ENCODE assay signal across 10 cellular contexts in the genomic region with DNA sequence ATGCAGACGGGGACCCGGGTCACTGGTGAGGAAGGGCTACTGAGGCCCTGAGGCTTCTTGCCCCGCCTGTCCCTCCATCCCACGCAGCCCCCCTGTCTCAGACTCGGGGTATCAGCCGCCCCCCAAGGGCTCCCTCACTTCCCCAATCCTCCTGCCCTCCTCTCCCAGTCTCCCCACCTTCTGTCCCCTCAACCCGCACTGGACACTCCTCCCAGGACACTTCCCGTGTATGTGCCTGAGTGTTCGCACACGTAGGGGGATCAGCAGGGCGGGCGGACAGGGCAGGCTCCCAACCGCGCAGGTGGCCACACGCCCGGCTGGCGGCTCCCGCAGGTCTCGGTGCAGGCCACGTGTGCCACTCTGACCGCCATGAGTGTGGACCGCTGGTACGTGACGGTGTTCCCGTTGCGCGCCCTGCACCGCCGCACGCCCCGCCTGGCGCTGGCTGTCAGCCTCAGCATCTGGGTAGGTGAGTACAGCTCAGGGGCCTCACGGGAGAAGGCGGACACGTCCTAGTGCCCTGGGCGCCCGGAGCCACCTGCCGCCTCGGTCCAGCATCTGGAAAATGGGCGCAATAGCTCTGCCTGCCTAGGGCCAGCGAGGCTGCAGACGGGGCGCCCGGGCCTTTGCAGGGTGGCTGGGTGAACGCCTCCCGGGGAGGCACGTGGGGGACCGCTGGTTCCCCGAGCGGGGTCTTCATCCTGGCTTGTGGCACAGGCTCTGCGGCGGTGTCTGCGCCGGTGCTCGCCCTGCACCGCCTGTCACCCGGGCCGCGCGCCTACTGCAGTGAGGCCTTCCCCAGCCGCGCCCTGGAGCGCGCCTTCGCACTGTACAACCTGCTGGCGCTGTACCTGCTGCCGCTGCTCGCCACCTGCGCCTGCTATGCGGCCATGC. TPM values are rescaled to one million over a fixed set of nuclear protein-coding genes. Genes with fewer than 3 reads are reported as not detected.
A peak's percentile ranks its signal among the peaks of the same experiment; 100 is the strongest.
DNase-seq lines count a peak whose midpoint lies in the region; ATAC-seq, FAIRE-seq and TF ChIP-seq lines count a peak whose summit lies in the region.
"Had no signal": no experiment of that assay in that cellular context is flagged by ENCODE, and none has a peak within 500 bp of the region (broad histone marks: within the 10 kb centered on the region; RNA-seq: fewer than 3 reads in every experiment).

No MANE protein-coding gene starts in this region.

- no peak overlapping the region for H4K91ac ChIP-seq in H1 (replicated peaks; ENCODE audit: insufficient read length, low read length)

- no peak for TF ChIP-seq EP300 in H1 (IDR thresholded peaks at IDR 0.05; ENCODE audit: borderline replicate concordance in 1 of 2, low read depth in 2 of 2, low read length in 2 of 2)

- peak overlapping the region; percentile 56 to 78 for H3K4me3 Mint-ChIP-seq in stimulated activated naive CD8-positive, alpha-beta T cell treated with anti-CD3 and anti-CD28 coated beads, Interleukin-15, amount 100 ng/mL, for 72 hours

- H3K27me3 ChIP-seq in H1 (replicated peaks in 1 of 4; ENCODE audit: control insufficient read depth in 3 of 4, extremely low read depth in 1 of 4, insufficient read depth in 3 of 4, low read length in 3 of 4) = peaks cover 32 to 44% (median 40%) of the 10 kb centered on the region in 4 experiments

- H3K9me3 ChIP-seq in SK-N-MC (ENCODE audit: low read depth, low read length) (no peaks in the 10 kb centered on the region), H1 (ENCODE audit: insufficient read depth in 2 of 2, low read depth in 1 of 2, low read length in 1 of 2) (no peaks in the 10 kb centered on the region)

- no peaks in the 10 kb centered on the region for H3K79me1 ChIP-seq in H1 (ENCODE audit: low read depth, low read length)

- H3K27ac ChIP-seq in SK-N-MC = no peak overlapping the region
- no peak overlapping the region for H3K27ac ChIP-seq in H1 (ENCODE audit: low read depth, low read length)

- peaks cover 21% of the 10 kb centered on the region; the same call in 1 of the 2 replicates for H3K23me2 ChIP-seq in H1 (ENCODE audit: low read depth, low read length)

- no peak for TF ChIP-seq POLR2A in H1 (IDR thresholded peaks at IDR 0.05; ENCODE audit: control extremely low read depth in 1 of 2, low read depth in 2 of 2, low read length in 2 of 2)

- CTCF ChIA-PET in H1 (lab: Charles Lee; ENCODE audit: partially characterized antibody) = interaction anchor here (0.6 to 2.2 kb wide), 7 partner anchors 9 to 181 kb away, joined by 3 to 6 read pairs (median 4); no protein-coding TSS in a partner anchor

- no peak overlapping the region for H3K4ac ChIP-seq in H1 (replicated peaks; ENCODE audit: insufficient read length, low read depth, low read length)

- H3K36me3 ChIP-seq in SK-N-MC (ENCODE audit: insufficient read depth, low read length) (no peaks in the 10 kb centered on the region), H1 (ENCODE audit: control insufficient read depth in 2 of 4, insufficient read depth in 4 of 4, low read length in 3 of 4) (peaks cover 0 to 5% (median 0%) of the 10 kb centered on the region in 4 experiments; a peak in 1 of 8 replicates)

- peak; percentile 57 for ATAC-seq in stimulated activated naive CD8-positive, alpha-beta T cell treated with anti-CD3 and anti-CD28 coated beads, Interleukin-15, amount 100 ng/mL, for 72 hours
- ATAC-seq in GM21576 (IDR thresholded peaks at IDR 0.05; ENCODE audit: unreplicated experiment) = no peak
- ATAC-seq in HG02678 (IDR thresholded peaks at IDR 0.05; ENCODE audit: unreplicated experiment) = no peak

- no peaks in the 10 kb centered on the region for H3K9me3 Mint-ChIP-seq in stimulated activated naive CD8-positive, alpha-beta T cell treated with anti-CD3 and anti-CD28 coated beads, Interleukin-15, amount 100 ng/mL, for 72 hours
- H3K9me3 Mint-ChIP-seq: natural killer cell treated with Interleukin-12 subunit alpha and Interleukin-12 subunit beta and Interleukin-15 and Interleukin-18, amount 100 ng/mL, for 72 hours had no signal

- H3K9ac ChIP-seq in SK-N-MC (ENCODE audit: insufficient read length) = no peak overlapping the region
- no peak overlapping the region for H3K9ac ChIP-seq in H1 (replicated peaks in 1 of 4; ENCODE audit: extremely low read depth in 1 of 4, low read depth in 3 of 4, low read length in 3 of 4)

- H3K4me1 Mint-ChIP-seq in stimulated activated naive CD8-positive, alpha-beta T cell treated with anti-CD3 and anti-CD28 coated beads, Interleukin-15, amount 100 ng/mL, for 72 hours = peaks cover 47% of the 10 kb centered on the region

- no peak overlapping the region for H3K18ac ChIP-seq in H1 (ENCODE audit: extremely low read depth, low read length)

- H3K27ac Mint-ChIP-seq in stimulated activated naive CD8-positive, alpha-beta T cell treated with anti-CD3 and anti-CD28 coated beads, Interleukin-15, amount 100 ng/mL, for 72 hours = no peak overlapping the region
- H3K27ac Mint-ChIP-seq: natural killer cell treated with Interleukin-12 subunit alpha and Interleukin-12 subunit beta and Interleukin-15 and Interleukin-18, amount 100 ng/mL, for 72 hours had no signal

- no peak overlapping the region for H3K23ac ChIP-seq in H1 (ENCODE audit: insufficient read length)

- no peak overlapping the region for H4K5ac ChIP-seq in H1 (ENCODE audit: insufficient read length, low read depth, low read length)

- H3K56ac ChIP-seq in H1 (replicated peaks; ENCODE audit: insufficient read length, low read depth, low read length) = peak overlapping the region; percentile 6

- WGBS in H1 (ENCODE audit: extremely low coverage in 1 of 2, insufficient coverage in 1 of 2, insufficient read length in 1 of 2, insufficient replicate concordance in 2 of 2, low coverage in 1 of 2, low lambda C conversion rate in 2 of 2, missing lambda C conversion rate in 1 of 2), 2 experiments = 10% methylated on average over 57 of the region's 70 CpGs; no CpG with 5 or more reads in 1 of the 2 experiments

- peak overlapping the region; percentile 85; the same call in 1 of the 2 replicates for H4K8ac ChIP-seq in H1 (ENCODE audit: extremely low read depth, insufficient read depth, low read length)

- no peak overlapping the region for H2BK5ac ChIP-seq in H1 (ENCODE audit: low read depth, low read length)

- no peak overlapping the region for H2BK120ac ChIP-seq in H1 (replicated peaks; ENCODE audit: low read depth, low read length)

- no peak overlapping the region for H2AFZ ChIP-seq in H1 (ENCODE audit: low read length)

- H4K20me1 ChIP-seq in H1 (replicated peaks in 1 of 2; ENCODE audit: control insufficient read depth in 1 of 2, insufficient read depth in 2 of 2, low read length in 2 of 2) = peaks cover 0 to 6% of the 10 kb centered on the region in 2 experiments

- H3K79me2 ChIP-seq in H1 (ENCODE audit: control insufficient read depth in 1 of 2, insufficient read depth in 2 of 2, low read length in 2 of 2) = no peaks in the 10 kb centered on the region

- no peak overlapping the region for H3K14ac ChIP-seq in H1 (ENCODE audit: insufficient read length)

- peak overlapping the region; percentile 19; the same call in 1 of the 2 replicates for H2BK12ac ChIP-seq in H1 (ENCODE audit: low read depth, low read length)

- H3K27me3 Mint-ChIP-seq in stimulated activated naive CD8-positive, alpha-beta T cell treated with anti-CD3 and anti-CD28 coated beads, Interleukin-15, amount 100 ng/mL, for 72 hours = peaks cover 26% of the 10 kb centered on the region

- DNase-seq in NCI-H2081 (lab: John Stamatoyannopoulos, UW) (peak; percentile 44 to 84), NCI-H2081 treated with DMSO at 0.1 percent for 48 hours (lab: John Stamatoyannopoulos, UW) (no peak), SK-N-MC (ENCODE audit: low read depth, low spot score) (no peak), H1 (ENCODE audit: low read depth in 1 of 2, low spot score in 2 of 2) (peak in 1 of 2 experiments; percentile 73), G401 (ENCODE audit: low spot score) (no peak)
- DNase-seq in stimulated activated naive CD8-positive, alpha-beta T cell treated with anti-CD3 and anti-CD28 coated beads, Interleukin-15, amount 100 ng/mL, for 72 hours = peak; percentile 54 to 75

- peak overlapping the region; percentile 61; the same call in 1 of the 2 replicates for H2BK15ac ChIP-seq in H1 (ENCODE audit: low read length)

- TF ChIP-seq RAD21 in H1 (IDR thresholded peaks at IDR 0.05 in 1 of 2, conservative IDR thresholded peaks at IDR 0.05 in 1 of 2; ENCODE audit: low read depth in 2 of 2, low read length in 2 of 2) = no peak

- peak overlapping the region; percentile 30 to 97 for H3K4me2 ChIP-seq in H1 (ENCODE audit: insufficient read depth in 1 of 2, low read depth in 2 of 2, low read length in 2 of 2)

- H3K4me3 ChIP-seq in SK-N-MC (peak overlapping the region; percentile 65), H1 (ENCODE audit: extremely low read depth in 1 of 4, insufficient read depth in 2 of 4, low read depth in 3 of 4, low read length in 4 of 4) (peak overlapping the region; percentile 5 to 76 (median 28); a peak in 6 of 8 replicates)

- FAIRE-seq in H1 (lab: Jason Lieb, UNC) = no peak

- in situ Hi-C loops in G401 (cut with HindIII; ENCODE audit: low sequenced_read_pairs) = no loop called here

- POLR2A ChIA-PET in H1 (lab: Charles Lee; ENCODE audit: partially characterized antibody) = interaction anchor here (1.1 to 2.3 kb wide), 7 partner anchors 53 to 170 kb away, joined by 3 to 9 read pairs (median 5); a partner anchor contains a TSS

- H3K4me1 ChIP-seq in H1 (replicated peaks in 1 of 4; ENCODE audit: control insufficient read depth in 3 of 4, insufficient read depth in 4 of 4, low read length in 3 of 4) = peaks cover 0 to 18% (median 8%) of the 10 kb centered on the region in 4 experiments; a peak in 5 of 7 replicates

- H2AK5ac ChIP-seq in H1 (ENCODE audit: low read depth, low read length) = no peak overlapping the region; the same call in 1 of the 2 replicates

- TF ChIP-seq CTCF in H1 (IDR thresholded peaks at IDR 0.05; ENCODE audit: control extremely low read depth in 1 of 3, insufficient read depth in 1 of 3, low read depth in 1 of 3, low read length in 3 of 3) = no peak

- H2BK20ac ChIP-seq in H1 (ENCODE audit: low read length) = no peak overlapping the region

RNA-seq across cellular contexts. Expression of a gene that starts 2.3 kb away (rescaled TPM):
- 2.3 and 2.6 TPM in 2 replicates for total RNA-seq in H1 (2021; fragmentation: NEBNext Ultra II Directional; extraction: Animal tissue kit (Norgen Biotek cat#: 25700))
- polyA plus RNA-seq in H1 (2011; rRNA removed) = 2.7 and 5.1 TPM in 2 replicates
- 3.4 TPM for polyA plus RNA-seq in H1 (2011; cell fraction: cytosol; rRNA removed)
- 10.4 TPM for polyA plus RNA-seq in H1 (2011; cell fraction: nucleus; rRNA removed)
- 1.2 to 2.3 TPM (median 1.8 TPM) in 4 replicates for polyA plus RNA-seq in H1 (2012, experiment 1 of 2)
- 1.5 TPM for polyA plus RNA-seq in H1 (2012, experiment 2 of 2)
- polyA plus RNA-seq in H1 (2013, experiment 1 of 2) = 3.0 TPM
- polyA plus RNA-seq in H1 (2013, experiment 2 of 2) = 2.4 TPM
- 0.32 and 0.68 TPM in 2 replicates for polyA minus RNA-seq in H1 (2011; rRNA and poly(A)+ RNA removed)
- polyA minus RNA-seq in H1 (2011; cell fraction: cytosol; rRNA and poly(A)+ RNA removed) = 0.88 TPM
- polyA minus RNA-seq in H1 (2011; cell fraction: nucleus; rRNA and poly(A)+ RNA removed) = 0.80 TPM
- total RNA-seq in G401 (2014; rRNA removed; shearing (Covaris generic)) = 1.8 and 1.9 TPM in 2 replicates
- total RNA-seq: aorta had no signal
- polyA plus RNA-seq: aorta had no signal

RNA-seq across cellular contexts. Expression of a gene that starts 6.4 kb away (rescaled TPM):
- total RNA-seq in H1 (2021; fragmentation: NEBNext Ultra II Directional; extraction: Animal tissue kit (Norgen Biotek cat#: 25700)) = 76.1 and 76.8 TPM in 2 replicates
- 102 and 151 TPM in 2 replicates for polyA plus RNA-seq in H1 (2011; rRNA removed)
- polyA plus RNA-seq in H1 (2011; cell fraction: cytosol; rRNA removed) = 65.9 TPM
- 119 TPM for polyA plus RNA-seq in H1 (2011; cell fraction: nucleus; rRNA removed)
- 45.6 to 106 TPM (median 70.3 TPM) in 4 replicates for polyA plus RNA-seq in H1 (2012, experiment 1 of 2)
- polyA plus RNA-seq in H1 (2012, experiment 2 of 2) = 76.6 TPM
- polyA plus RNA-seq in H1 (2013, experiment 1 of 2) = 118 TPM
- polyA plus RNA-seq in H1 (2013, experiment 2 of 2) = 105 TPM
- polyA minus RNA-seq in H1 (2011; rRNA and poly(A)+ RNA removed) = 24.5 and 26.8 TPM in 2 replicates
- 31.3 TPM for polyA minus RNA-seq in H1 (2011; cell fraction: cytosol; rRNA and poly(A)+ RNA removed)
- 24.6 TPM for polyA minus RNA-seq in H1 (2011; cell fraction: nucleus; rRNA and poly(A)+ RNA removed)
- 12.7 and 13.9 TPM in 2 replicates for total RNA-seq in G401 (2014; rRNA removed; shearing (Covaris generic))

RNA-seq across cellular contexts. Expression of a gene that starts 6.4 kb away (rescaled TPM):
- 77.4 and 78.4 TPM in 2 replicates for total RNA-seq in H1 (2021; fragmentation: NEBNext Ultra II Directional; extraction: Animal tissue kit (Norgen Biotek cat#: 25700))
- 40.5 and 59.3 TPM in 2 replicates for polyA plus RNA-seq in H1 (2011; rRNA removed)
- 36.7 TPM for polyA plus RNA-seq in H1 (2011; cell fraction: cytosol; rRNA removed)
- polyA plus RNA-seq in H1 (2011; cell fraction: nucleus; rRNA removed) = 81.3 TPM
- 54.1 to 64.5 TPM (median 58.9 TPM) in 4 replicates for polyA plus RNA-seq in H1 (2012, experiment 1 of 2)
- polyA plus RNA-seq in H1 (2012, experiment 2 of 2) = 42.7 TPM
- polyA plus RNA-seq in H1 (2013, experiment 1 of 2) = 56.0 TPM
- 52.3 TPM for polyA plus RNA-seq in H1 (2013, experiment 2 of 2)
- polyA minus RNA-seq in H1 (2011; rRNA and poly(A)+ RNA removed) = 69.0 and 86.2 TPM in 2 replicates
- 101 TPM for polyA minus RNA-seq in H1 (2011; cell fraction: cytosol; rRNA and poly(A)+ RNA removed)
- polyA minus RNA-seq in H1 (2011; cell fraction: nucleus; rRNA and poly(A)+ RNA removed) = 66.4 TPM
- total RNA-seq in G401 (2014; rRNA removed; shearing (Covaris generic)) = 95.4 and 103 TPM in 2 replicates

RNA-seq across cellular contexts. Expression of a gene that starts 26.1 kb away (rescaled TPM):
- total RNA-seq in H1 (2021; fragmentation: NEBNext Ultra II Directional; extraction: Animal tissue kit (Norgen Biotek cat#: 25700)) = not detected in 2 replicates
- polyA plus RNA-seq in H1 (2011; rRNA removed) = not detected in 2 replicates
- polyA plus RNA-seq in H1 (2011; cell fraction: cytosol; rRNA removed) = not detected
- polyA plus RNA-seq in H1 (2011; cell fraction: nucleus; rRNA removed) = not detected
- not detected in 4 replicates for polyA plus RNA-seq in H1 (2012, experiment 1 of 2)
- not detected for polyA plus RNA-seq in H1 (2012, experiment 2 of 2)
- not detected for polyA plus RNA-seq in H1 (2013, experiment 1 of 2)
- not detected for polyA plus RNA-seq in H1 (2013, experiment 2 of 2)
- under 0.01 TPM in 1 of 2 replicates, not detected in the other for polyA minus RNA-seq in H1 (2011; rRNA and poly(A)+ RNA removed)
- not detected for polyA minus RNA-seq in H1 (2011; cell fraction: cytosol; rRNA and poly(A)+ RNA removed)
- not detected for polyA minus RNA-seq in H1 (2011; cell fraction: nucleus; rRNA and poly(A)+ RNA removed)
- total RNA-seq in G401 (2014; rRNA removed; shearing (Covaris generic)) = not detected in 2 replicates
- total RNA-seq: aorta; natural killer cell treated with Interleukin-12 subunit alpha and Interleukin-12 subunit beta and Interleukin-15 and Interleukin-18, amount 100 ng/mL, for 72 hours had no signal
- polyA plus RNA-seq: aorta had no signal

RNA-seq across cellular contexts. Expression of a gene that starts 26.4 kb away (rescaled TPM):
- 51.0 and 55.9 TPM in 2 replicates for total RNA-seq in H1 (2021; fragmentation: NEBNext Ultra II Directional; extraction: Animal tissue kit (Norgen Biotek cat#: 25700))
- polyA plus RNA-seq in H1 (2011; rRNA removed) = 67.2 and 134 TPM in 2 replicates
- polyA plus RNA-seq in H1 (2011; cell fraction: cytosol; rRNA removed) = 48.2 TPM
- 64.8 TPM for polyA plus RNA-seq in H1 (2011; cell fraction: nucleus; rRNA removed)
- 29.8 to 51.8 TPM (median 46.8 TPM) in 4 replicates for polyA plus RNA-seq in H1 (2012, experiment 1 of 2)
- polyA plus RNA-seq in H1 (2012, experiment 2 of 2) = 56.1 TPM
- 21.0 TPM for polyA plus RNA-seq in H1 (2013, experiment 1 of 2)
- 20.8 TPM for polyA plus RNA-seq in H1 (2013, experiment 2 of 2)
- 22.8 and 26.1 TPM in 2 replicates for polyA minus RNA-seq in H1 (2011; rRNA and poly(A)+ RNA removed)
- polyA minus RNA-seq in H1 (2011; cell fraction: cytosol; rRNA and poly(A)+ RNA removed) = 72.5 TPM
- polyA minus RNA-seq in H1 (2011; cell fraction: nucleus; rRNA and poly(A)+ RNA removed) = 38.6 TPM
- total RNA-seq in G401 (2014; rRNA removed; shearing (Covaris generic)) = 51.0 and 58.7 TPM in 2 replicates

Comparison
In these comparisons a context has a peak if more than half of its experiments do, and no peak if none do; other contexts are left out.
1. DNase-seq: peak in NCI-H2081 (2 of 2) and stimulated activated naive CD8-positive, alpha-beta T cell treated with anti-CD3 and anti-CD28 coated beads, Interleukin-15, amount 100 ng/mL, for 72 hours (2 of 2); none in NCI-H2081 treated with DMSO at 0.1 percent for 48 hours (single experiment), SK-N-MC (single experiment) and G401 (single experiment).